ENCODE assay signal across 8 cellular contexts in the genomic region with DNA sequence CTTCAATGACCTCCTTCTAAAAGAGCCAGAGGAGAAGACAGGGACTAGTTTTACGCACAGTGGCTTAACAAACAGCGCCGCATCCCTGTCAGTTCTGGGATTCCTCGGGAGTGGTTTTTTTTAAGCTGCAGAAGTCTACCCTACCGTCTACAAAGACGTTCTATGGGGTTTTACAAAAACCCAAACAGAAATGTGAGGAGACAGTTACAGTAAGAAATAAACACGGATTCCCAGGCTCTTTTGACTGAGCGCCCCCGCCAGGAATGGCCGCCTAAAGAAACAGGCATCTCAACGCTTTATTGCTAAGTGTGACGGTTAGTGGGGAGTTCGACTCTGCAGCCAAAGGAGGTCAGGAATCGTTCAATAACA. TPM values are rescaled to one million over a fixed set of nuclear protein-coding genes. Genes with fewer than 3 reads are reported as not detected.
DNase-seq lines count a peak whose midpoint lies in the region; ATAC-seq and TF ChIP-seq lines count a peak whose summit lies in the region.

No MANE protein-coding gene starts in this region.

- H3K27ac ChIP-seq in RWPE2 (ENCODE audit: poor library complexity, severe bottlenecking) (peak overlapping the region; percentile 2), thymus (ENCODE audit: low read depth) (no peak overlapping the region)

- ATAC-seq in GM19467 (IDR thresholded peaks at IDR 0.05; ENCODE audit: unreplicated experiment) = peak; percentile 33
- peak; percentile 7 for ATAC-seq in HG03565 (IDR thresholded peaks at IDR 0.05; ENCODE audit: unreplicated experiment)
- peak; percentile 40 for ATAC-seq in RWPE2 (ENCODE audit: low read depth)

- 2% methylated on average over 14 of the region's 14 CpGs for WGBS in thymus

- peak; percentile 29 for DNase-seq in NCI-H510A treated with DMSO at 0.1 percent for 48 hours (lab: John Stamatoyannopoulos, UW)
- no peak for DNase-seq in NCI-H510A (lab: John Stamatoyannopoulos, UW)
- DNase-seq in RWPE2 (ENCODE audit: low spot score) = no peak
- peak; percentile 45 for DNase-seq in ecto neural progenitor cell (ENCODE audit: low spot score)
- peak; percentile 53 to 68 for DNase-seq in lung microvascular endothelial cell (ENCODE audit: low read depth in 2 of 2)

- H3K4me3 ChIP-seq in RWPE2 (ENCODE audit: severe bottlenecking) (peak overlapping the region; percentile 59), thymus (ENCODE audit: low read length) (peak overlapping the region; percentile 66)

- no peaks in the 10 kb centered on the region for H3K27me3 ChIP-seq in RWPE2 (ENCODE audit: insufficient read depth, poor library complexity, severe bottlenecking)
- no peaks in the 10 kb centered on the region for H3K27me3 ChIP-seq in thymus (ENCODE audit: control insufficient read depth, insufficient read depth)

- H3K36me3 ChIP-seq in RWPE2 (ENCODE audit: low read depth) = peaks cover 75% of the 10 kb centered on the region
- H3K36me3 ChIP-seq in thymus (ENCODE audit: control insufficient read depth, insufficient read depth) = peaks cover 24% of the 10 kb centered on the region

- H3K9me3 ChIP-seq in RWPE2 (ENCODE audit: severe bottlenecking) (no peaks in the 10 kb centered on the region), thymus (ENCODE audit: control insufficient read depth) (no peaks in the 10 kb centered on the region)

- H3K4me1 ChIP-seq in RWPE2 (ENCODE audit: insufficient read depth, poor library complexity, severe bottlenecking) (peaks cover 12% of the 10 kb centered on the region), thymus (ENCODE audit: control insufficient read depth, insufficient read depth, low read length) (peaks cover 12% of the 10 kb centered on the region)

- TF ChIP-seq CTCF in RWPE2 (IDR thresholded peaks at IDR 0.05; ENCODE audit: poor library complexity, severe bottlenecking) = peak; percentile 86

RNA-seq across cellular contexts. Expression of a gene that starts 0.5 kb away (rescaled TPM):
- 5.9 and 6.7 TPM in 2 replicates for total RNA-seq in lung microvascular endothelial cell
- polyA plus RNA-seq in thymus = 12.1 TPM

RNA-seq across cellular contexts. Expression of a gene that starts 0.6 kb away (rescaled TPM):
- total RNA-seq in lung microvascular endothelial cell = 114 and 121 TPM in 2 replicates
- polyA plus RNA-seq in thymus = 223 TPM

RNA-seq across cellular contexts. Expression of a gene that starts 53.6 kb away (rescaled TPM):
- total RNA-seq in lung microvascular endothelial cell = 28.6 and 33.3 TPM in 2 replicates
- 54.9 TPM for polyA plus RNA-seq in thymus

Comparison
In these comparisons a context has a peak if more than half of its experiments do, and no peak if none do; other contexts are left out.
1. DNase-seq: peak in NCI-H510A treated with DMSO at 0.1 percent for 48 hours (single experiment), ecto neural progenitor cell (single experiment) and lung microvascular endothelial cell (2 of 2); none in NCI-H510A (single experiment) and RWPE2 (single experiment).
2. Peak in every context shown above with its lines, with median percentiles within 50 percentile points of each other: ATAC-seq.